21 cellular contexts compared by ENCODE assay signal in the genomic region with DNA sequence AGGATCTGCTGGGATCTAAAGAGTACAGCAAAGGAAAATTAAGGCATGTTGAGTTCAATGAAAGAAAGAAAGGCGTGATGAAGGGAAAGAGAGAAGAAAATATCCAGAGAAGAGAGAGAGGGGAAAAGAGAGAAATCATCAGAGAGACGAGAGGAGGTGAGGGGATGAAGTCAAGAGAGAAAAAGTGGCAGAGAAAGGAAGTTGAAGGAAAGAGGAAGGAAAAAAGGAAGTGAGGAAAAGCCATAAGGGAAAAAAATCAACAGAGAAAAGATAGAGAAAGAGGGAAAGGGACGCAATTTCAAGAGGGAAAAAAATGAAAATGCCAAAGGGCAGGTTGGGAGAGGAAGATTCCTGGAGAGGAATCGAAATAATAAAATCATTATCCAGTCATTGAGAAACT. TPM values are rescaled to one million over a fixed set of nuclear protein-coding genes. Genes with fewer than 3 reads are reported as not detected.
DNase-seq lines count a peak whose midpoint lies in the region; ATAC-seq and TF ChIP-seq lines count a peak whose summit lies in the region.
"Had no signal": no experiment of that assay in that cellular context is flagged by ENCODE, and none has a peak within 500 bp of the region (broad histone marks: within the 10 kb centered on the region; RNA-seq: fewer than 3 reads in every experiment).

No MANE protein-coding gene starts in this region.

- intact Hi-C loops in PC-3 (cut with micrococcal nuclease) = no loop called here
- intact Hi-C loops in body of pancreas (cut with DNase I) = no loop called here

- no peak overlapping the region for H3K4me2 ChIP-seq in GM23338
- H3K4me2 ChIP-seq in PC-3 (ENCODE audit: low read length) = no peak overlapping the region
- H3K4me2 ChIP-seq in parathyroid adenoma (ENCODE audit: low read length) = no peak overlapping the region
- H3K4me2 ChIP-seq: A549; BLaER1 treated with 17β-estradiol and CSF1 and Interleukin-3, amounts not matched to agents 10 nM and 100 nM had no signal

- H3K27me3 Mint-ChIP-seq in GM23338 (ENCODE audit: insufficient read depth, low read depth, poor library complexity) (peaks cover 2% of the 10 kb centered on the region), endothelial cell (ENCODE audit: unreplicated experiment) (peaks cover 3% of the 10 kb centered on the region)
- peaks cover 16% of the 10 kb centered on the region for H3K27me3 Mint-ChIP-seq in stimulated activated memory B cell treated with anti-CD40 and anti-IgM and Interleukin-4, amounts not matched to agents 10 μg/mL and 1 μg/mL and 100 μg/mL, for 72 hours

- H3K4me3 Mint-ChIP-seq in GM23338 (no peak overlapping the region), endothelial cell (ENCODE audit: unreplicated experiment) (peak overlapping the region; percentile 2)
- H3K4me3 Mint-ChIP-seq in stimulated activated memory B cell treated with anti-CD40 and anti-IgM and Interleukin-4, amounts not matched to agents 10 μg/mL and 1 μg/mL and 100 μg/mL, for 72 hours = no peak overlapping the region
- H3K4me3 Mint-ChIP-seq: CD4-positive, alpha-beta T cell had no signal

- ATAC-seq in GM23338 = no peak
- ATAC-seq in PC-3 = no peak
- ATAC-seq in body of pancreas = no peak
- ATAC-seq in stimulated activated memory B cell treated with anti-CD40 and anti-IgM and Interleukin-4, amounts not matched to agents 10 μg/mL and 1 μg/mL and 100 μg/mL, for 72 hours = no peak
- ATAC-seq: A549 had no signal

- no TSS peak for BruUV-seq in PC-3 (replicated peaks; lab: Mats Ljungman, UMichigan)

- DNase-seq in GM23338 (ENCODE audit: low spot score) (no peak), PC-3 (no peak), endothelial cell (ENCODE audit: low spot score) (no peak), body of pancreas (no peak)
- no peak for DNase-seq in activated effector memory CD4-positive, alpha-beta T cell treated with anti-CD3 and anti-CD28 coated beads, Interleukin-2, amount 50 U/mL, for 16 hours
- DNase-seq: AML-193; CD4-positive, alpha-beta T cell; H7; KG1; MG63; NCI-H1105 treated with DMSO at 0.1 percent for 48 hours; NCI-H2029; NCI-H446; NCI-H524 treated with DMSO at 0.1 percent for 48 hours; NCI-H774; SHP77 had no signal

- H3K27ac Mint-ChIP-seq in GM23338 = no peak overlapping the region
- H3K27ac Mint-ChIP-seq in endothelial cell (ENCODE audit: unreplicated experiment) = peak overlapping the region; percentile 99
- H3K27ac Mint-ChIP-seq in stimulated activated memory B cell treated with anti-CD40 and anti-IgM and Interleukin-4, amounts not matched to agents 10 μg/mL and 1 μg/mL and 100 μg/mL, for 72 hours = no peak overlapping the region
- H3K27ac Mint-ChIP-seq: CD4-positive, alpha-beta T cell had no signal

- no peaks in the 10 kb centered on the region for H3K36me3 ChIP-seq in GM23338 (ENCODE audit: insufficient read depth)
- no peaks in the 10 kb centered on the region for H3K36me3 ChIP-seq in PC-3 (ENCODE audit: low read depth, low read length)
- H3K36me3 ChIP-seq in parathyroid adenoma (ENCODE audit: control insufficient read depth, insufficient read depth, low read length) = no peaks in the 10 kb centered on the region
- H3K36me3 ChIP-seq in body of pancreas (replicated peaks in 1 of 2; ENCODE audit: insufficient read depth in 1 of 2, low read depth in 2 of 2) = no peaks in the 10 kb centered on the region
- H3K36me3 ChIP-seq: BLaER1 treated with 17β-estradiol and CSF1 and Interleukin-3, amounts not matched to agents 10 nM and 100 nM; MG63 had no signal

- H3K27me3 ChIP-seq in GM23338 (ENCODE audit: insufficient read depth) (no peaks in the 10 kb centered on the region), PC-3 (ENCODE audit: low read length) (no peaks in the 10 kb centered on the region), parathyroid adenoma (ENCODE audit: control insufficient read depth, insufficient read depth, low read length) (no peaks in the 10 kb centered on the region), body of pancreas (no peaks in the 10 kb centered on the region)
- H3K27me3 ChIP-seq: BLaER1 treated with 17β-estradiol and CSF1 and Interleukin-3, amounts not matched to agents 10 nM and 100 nM; MG63 had no signal

- 48 to 49% methylated on average over 4 of the region's 4 CpGs for WGBS in body of pancreas, 2 donors

- H3K4me1 ChIP-seq in GM23338 (ENCODE audit: insufficient read depth) (0 out of 2 replicates have a peak, but pooled peaks cover 3% of the 10 kb centered on the region), PC-3 (ENCODE audit: insufficient read depth, low read length) (peaks cover 18% of the 10 kb centered on the region), parathyroid adenoma (no peaks in the 10 kb centered on the region), body of pancreas (peaks cover 4% of the 10 kb centered on the region)

- no peaks in the 10 kb centered on the region for H4K20me1 ChIP-seq in GM23338 (replicated peaks; ENCODE audit: insufficient read depth)
- no peaks in the 10 kb centered on the region for H4K20me1 ChIP-seq in PC-3 (ENCODE audit: low read length)
- H4K20me1 ChIP-seq: BLaER1 treated with 17β-estradiol and CSF1 and Interleukin-3, amounts not matched to agents 10 nM and 100 nM had no signal

- H3K9ac ChIP-seq in PC-3 (ENCODE audit: low read length) = no peak overlapping the region
- H3K9ac ChIP-seq in parathyroid adenoma = no peak overlapping the region
- H3K9ac ChIP-seq: BLaER1 treated with 17β-estradiol and CSF1 and Interleukin-3, amounts not matched to agents 10 nM and 100 nM had no signal

- POLR2A ChIA-PET in PC-3 (lab: Charles Lee; ENCODE audit: unreplicated experiment) = no interaction called here

- no peaks in the 10 kb centered on the region for H3K79me2 ChIP-seq in GM23338 (replicated peaks; ENCODE audit: insufficient read depth)
- H3K79me2 ChIP-seq in PC-3 (ENCODE audit: low read length) = no peaks in the 10 kb centered on the region
- H3K79me2 ChIP-seq in parathyroid adenoma = no peaks in the 10 kb centered on the region

- no peak overlapping the region for H3K27ac ChIP-seq in GM23338 (ENCODE audit: low read depth)
- no peak overlapping the region for H3K27ac ChIP-seq in PC-3 (ENCODE audit: low read length)
- H3K27ac ChIP-seq in parathyroid adenoma = no peak overlapping the region
- no peak overlapping the region for H3K27ac ChIP-seq in body of pancreas
- H3K27ac ChIP-seq: A549; BLaER1 treated with 17β-estradiol and CSF1 and Interleukin-3, amounts not matched to agents 10 nM and 100 nM; RWPE1 had no signal

- H3K9me3 Mint-ChIP-seq in GM23338 = no peaks in the 10 kb centered on the region
- no peaks in the 10 kb centered on the region for H3K9me3 Mint-ChIP-seq in endothelial cell (ENCODE audit: unreplicated experiment)
- no peaks in the 10 kb centered on the region for H3K9me3 Mint-ChIP-seq in stimulated activated memory B cell treated with anti-CD40 and anti-IgM and Interleukin-4, amounts not matched to agents 10 μg/mL and 1 μg/mL and 100 μg/mL, for 72 hours

- no peaks in the 10 kb centered on the region for H3K36me3 Mint-ChIP-seq in GM23338 (ENCODE audit: low read depth)
- no peaks in the 10 kb centered on the region for H3K36me3 Mint-ChIP-seq in endothelial cell (ENCODE audit: low read depth, unreplicated experiment)
- H3K36me3 Mint-ChIP-seq in stimulated activated memory B cell treated with anti-CD40 and anti-IgM and Interleukin-4, amounts not matched to agents 10 μg/mL and 1 μg/mL and 100 μg/mL, for 72 hours = no peaks in the 10 kb centered on the region

- H3K4me3 ChIP-seq in GM23338 (no peak overlapping the region), PC-3 (ENCODE audit: low read length) (no peak overlapping the region), parathyroid adenoma (ENCODE audit: low read depth, low read length) (no peak overlapping the region), body of pancreas (no peak overlapping the region)
- H3K4me3 ChIP-seq: A549; BLaER1 treated with 17β-estradiol and CSF1 and Interleukin-3, amounts not matched to agents 10 nM and 100 nM; MG63 had no signal

- H3K9me3 ChIP-seq in PC-3 (ENCODE audit: low read length) (no peaks in the 10 kb centered on the region), parathyroid adenoma (ENCODE audit: control insufficient read depth, low read length) (no peaks in the 10 kb centered on the region), body of pancreas (no peaks in the 10 kb centered on the region)
- H3K9me3 ChIP-seq: A549; BLaER1 treated with 17β-estradiol and CSF1 and Interleukin-3, amounts not matched to agents 10 nM and 100 nM; MG63 had no signal

- TF ChIP-seq POLR2A in body of pancreas (IDR thresholded peaks at IDR 0.05) = no peak

- no peaks in the 10 kb centered on the region for H3K9me2 ChIP-seq in GM23338 (ENCODE audit: insufficient read depth)
- no peaks in the 10 kb centered on the region for H3K9me2 ChIP-seq in PC-3 (replicated peaks; ENCODE audit: low read length)

- peaks cover 7% of the 10 kb centered on the region for H3K4me1 Mint-ChIP-seq in GM23338
- H3K4me1 Mint-ChIP-seq in endothelial cell (ENCODE audit: unreplicated experiment) = peaks cover 27% of the 10 kb centered on the region
- peaks cover 6% of the 10 kb centered on the region for H3K4me1 Mint-ChIP-seq in stimulated activated memory B cell treated with anti-CD40 and anti-IgM and Interleukin-4, amounts not matched to agents 10 μg/mL and 1 μg/mL and 100 μg/mL, for 72 hours

- CTCF ChIA-PET in PC-3 (lab: Charles Lee) = no interaction called here

- H3F3A ChIP-seq in GM23338 (replicated peaks; ENCODE audit: low read depth) (no peaks in the 10 kb centered on the region), PC-3 (ENCODE audit: low read length, unreplicated experiment) (no peaks in the 10 kb centered on the region)

- H2AFZ ChIP-seq in GM23338 (peak overlapping the region; percentile 66; the same call in 1 of the 2 replicates), PC-3 (ENCODE audit: low read length) (peak overlapping the region; percentile 10; the same call in 1 of the 2 replicates), parathyroid adenoma (peak overlapping the region; percentile 31)

- no peak for TF ChIP-seq CTCF in GM23338 (conservative IDR thresholded peaks at IDR 0.05; ENCODE audit: low read depth in 2 of 2)
- TF ChIP-seq CTCF in PC-3 (conservative IDR thresholded peaks at IDR 0.05; ENCODE audit: low read depth, low read length) = no peak
- no peak for TF ChIP-seq CTCF in endothelial cell (IDR thresholded peaks at IDR 0.05; ENCODE audit: unreplicated experiment)
- no peak for TF ChIP-seq CTCF in parathyroid adenoma (IDR thresholded peaks at IDR 0.05)
- no peak for TF ChIP-seq CTCF in body of pancreas (IDR thresholded peaks at IDR 0.05)

TF ChIP-seq in GM23338, 12 proteins besides CTCF, POLR2A, EP300 and RAD21 (continues in another document):
- TF ChIP-seq ZNF331 (CRISPR knock-in tag; IDR thresholded peaks at IDR 0.05; ENCODE audit: low read depth) (no peak), POLR2AphosphoS5 (IDR thresholded peaks at IDR 0.05; ENCODE audit: low read depth) (no peak)

RNA-seq across cellular contexts. Expression of a gene that starts 40.4 kb away (rescaled TPM):
- total RNA-seq in GM23338 (2014; rRNA removed; shearing (Covaris generic)) = 7.1 and 10.7 TPM in 2 replicates
- 49.7 and 56.6 TPM in 2 replicates for polyA plus RNA-seq in GM23338 (2016; fragmentation: Nextera tagmentation; extraction: Ambion mirVana)
- 11.2 and 16.5 TPM in 2 replicates for total RNA-seq in PC-3 (2014; rRNA removed)
- 20.9 TPM for total RNA-seq in endothelial cell (ENCODE audit: unreplicated experiment)
- total RNA-seq in body of pancreas = 1 to 10 TPM; 1.3 to 2.9 TPM

Comparison
In these comparisons a context has a peak if more than half of its experiments do, and no peak if none do; other contexts are left out.
1. H2AFZ ChIP-seq: peak in every context shown above with its lines; median percentile 66 in GM23338; 31 in parathyroid adenoma; 10 in PC-3.